Comparison of ENCODE assay signal across 8 cellular contexts in the genomic region with DNA sequence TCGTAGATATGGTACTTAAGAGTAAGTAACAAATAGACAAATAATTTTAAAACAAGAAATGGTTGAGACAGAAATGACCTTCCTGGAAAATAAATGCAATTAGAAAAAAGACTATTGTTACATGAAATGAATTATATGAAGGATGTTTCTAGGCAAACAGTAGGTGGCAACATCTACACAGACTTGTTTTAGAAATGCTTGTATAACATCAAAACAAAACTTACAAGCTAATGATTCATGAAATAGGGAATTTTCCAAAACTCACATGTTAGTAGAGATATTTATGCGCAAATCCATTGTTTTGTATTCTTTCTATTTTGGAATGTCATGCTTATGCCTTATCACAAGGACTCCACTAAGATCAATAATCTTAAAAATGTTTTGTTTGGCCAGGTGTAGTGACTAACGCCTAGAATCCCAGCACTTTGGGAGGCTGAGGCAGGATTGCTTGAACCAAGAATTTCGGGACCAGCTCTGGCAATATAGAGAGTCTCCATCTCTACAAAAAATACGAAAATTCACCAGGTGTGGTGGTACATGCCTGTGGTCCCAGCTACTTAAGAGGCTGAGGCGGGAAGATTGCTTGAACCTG. TPM values are rescaled to one million over a fixed set of nuclear protein-coding genes. Genes with fewer than 3 reads are reported as not detected.
DNase-seq lines count a peak whose midpoint lies in the region; ATAC-seq lines count a peak whose summit lies in the region.

No MANE protein-coding gene starts in this region.

- H3K4me3 ChIP-seq in aorta (ENCODE audit: low read length in 2 of 2) = no peak overlapping the region

- H3K4me1 Mint-ChIP-seq in activated naive CD8-positive, alpha-beta T cell treated with anti-CD3 and anti-CD28 coated beads, Interleukin-2, amount 50 U/mL, for 24 hours = peaks cover 8% of the 10 kb centered on the region

- no peaks in the 10 kb centered on the region for H3K36me3 ChIP-seq in aorta (ENCODE audit: control insufficient read depth in 1 of 2, insufficient read depth in 2 of 2, low read length in 1 of 2)

- no peak overlapping the region for H3K4me3 Mint-ChIP-seq in activated naive CD8-positive, alpha-beta T cell treated with anti-CD3 and anti-CD28 coated beads, Interleukin-2, amount 50 U/mL, for 24 hours

- peaks cover 7% of the 10 kb centered on the region for H3K9me3 Mint-ChIP-seq in activated naive CD8-positive, alpha-beta T cell treated with anti-CD3 and anti-CD28 coated beads, Interleukin-2, amount 50 U/mL, for 24 hours

- H3K4me1 ChIP-seq in aorta (ENCODE audit: control insufficient read depth in 1 of 2, insufficient read depth in 2 of 2, low read length in 2 of 2) = peaks cover 0 to 2% of the 10 kb centered on the region in 2 donors

- peak overlapping the region; percentile 37 for H3K27ac Mint-ChIP-seq in activated naive CD8-positive, alpha-beta T cell treated with anti-CD3 and anti-CD28 coated beads, Interleukin-2, amount 50 U/mL, for 24 hours

- intact Hi-C loops in aorta (cut with DNase I) = loop anchor here (2.0 to 10.0 kb wide), 3 partner anchors 245 to 413 kb away; no protein-coding TSS in a partner anchor

- H3K27me3 ChIP-seq in aorta (ENCODE audit: control insufficient read depth in 1 of 2, insufficient read depth in 2 of 2, low read length in 1 of 2) = no peaks in the 10 kb centered on the region

- 38 to 44% methylated on average over 6 of the region's 6 CpGs for WGBS in aorta, 2 donors

- H3K27ac ChIP-seq in aorta (ENCODE audit: low read depth in 1 of 2, low read length in 2 of 2) = no peak overlapping the region

- H3K36me3 Mint-ChIP-seq in activated naive CD8-positive, alpha-beta T cell treated with anti-CD3 and anti-CD28 coated beads, Interleukin-2, amount 50 U/mL, for 24 hours (ENCODE audit: low read depth) = no peaks in the 10 kb centered on the region

- H3K9me3 ChIP-seq in aorta (ENCODE audit: control insufficient read depth, low read length) = no peaks in the 10 kb centered on the region

- DNase-seq in GM04504 (ENCODE audit: low read depth) = peak; percentile 5
- no peak for DNase-seq in activated naive CD8-positive, alpha-beta T cell treated with anti-CD3 and anti-CD28 coated beads, Interleukin-2, amount 50 U/mL, for 24 hours
- peak; percentile 59 for DNase-seq in medulla oblongata (ENCODE audit: extremely low spot score)
- no peak for DNase-seq in 8988T
- no peak for DNase-seq in aorta
- DNase-seq in NCI-H187 (lab: John Stamatoyannopoulos, UW) = no peak

- peaks cover 9% of the 10 kb centered on the region for H3K27me3 Mint-ChIP-seq in activated naive CD8-positive, alpha-beta T cell treated with anti-CD3 and anti-CD28 coated beads, Interleukin-2, amount 50 U/mL, for 24 hours

- ATAC-seq in GM19463 (IDR thresholded peaks at IDR 0.05; ENCODE audit: unreplicated experiment) (peak; percentile 33), HG03520 (IDR thresholded peaks at IDR 0.05; ENCODE audit: unreplicated experiment) (peak; percentile 28), aorta (ENCODE audit: low FRiP score) (no peak)
- ATAC-seq in activated naive CD8-positive, alpha-beta T cell treated with anti-CD3 and anti-CD28 coated beads, Interleukin-2, amount 50 U/mL, for 24 hours = no peak

RNA-seq across cellular contexts. Expression of gene LGSN, which starts 32.3 kb away (rescaled TPM):
- total RNA-seq in aorta = not detected
- not detected for polyA plus RNA-seq in aorta

Comparison
In these comparisons a context has a peak if more than half of its experiments do, and no peak if none do; other contexts are left out.
1. DNase-seq: peak in GM04504 (single experiment) and medulla oblongata (single experiment); none in activated naive CD8-positive, alpha-beta T cell treated with anti-CD3 and anti-CD28 coated beads, Interleukin-2, amount 50 U/mL, for 24 hours (single experiment), 8988T (single experiment), aorta (0 of 2) and NCI-H187 (0 of 2).
2. ATAC-seq: peak in GM19463 (single experiment) and HG03520 (single experiment); none in activated naive CD8-positive, alpha-beta T cell treated with anti-CD3 and anti-CD28 coated beads, Interleukin-2, amount 50 U/mL, for 24 hours (single experiment) and aorta (single experiment).